ENCODE assay signal across 27 cellular contexts in genomic region chr17:64071111-64071510, GRCh38. TPM values are rescaled to one million over a fixed set of nuclear protein-coding genes. Genes with fewer than 3 reads are reported as not detected.
"Had no signal": no experiment of that assay in that cellular context is flagged by ENCODE, and none has a peak within 500 bp of the region (broad histone marks: within the 10 kb centered on the region; RNA-seq: fewer than 3 reads in every experiment).

No MANE protein-coding gene starts in this region.

- H3K4me2 ChIP-seq: SK-N-SH had no signal

- FAIRE-seq: astrocyte, TTC549 had no signal

- H3K27ac ChIP-seq: RWPE1, SJCRH30 had no signal

- ATAC-seq: activated CD8-positive, alpha-beta T cell treated with anti-CD3 and anti-CD28 coated beads for 36 hours; activated T-cell treated with anti-CD3 and anti-CD28 coated beads, Interleukin-2, amount 50 U/mL, for 72 hours; Panc1 had no signal

- H3K36me3 ChIP-seq: SJCRH30 had no signal

- H3K4me1 ChIP-seq: SJCRH30 had no signal

- H3K27me3 ChIP-seq: SJCRH30 had no signal

- H3K4me3 Mint-ChIP-seq: activated CD8-positive, alpha-beta T cell treated with anti-CD3 and anti-CD28 coated beads for 36 hours; activated naive CD4-positive, alpha-beta T cell treated with anti-CD3 and anti-CD28 coated beads, Interleukin-2, amount 50 U/mL, for 24 hours; activated T-cell treated with anti-CD3 and anti-CD28 coated beads, Interleukin-2, amount 50 U/mL, for 72 hours; brain; central memory CD8-positive, alpha-beta T cell had no signal

- H3K27me3 Mint-ChIP-seq: activated CD8-positive, alpha-beta T cell treated with anti-CD3 and anti-CD28 coated beads for 36 hours; activated naive CD4-positive, alpha-beta T cell treated with anti-CD3 and anti-CD28 coated beads, Interleukin-2, amount 50 U/mL, for 24 hours; brain; central memory CD8-positive, alpha-beta T cell had no signal

- DNase-seq: activated CD4-positive, CD25-positive, alpha-beta regulatory T cell; activated CD8-positive, alpha-beta memory T cell treated with anti-CD3 and anti-CD28 coated beads, Interleukin-2, amount 50 U/mL, for 4 hours; activated CD8-positive, alpha-beta T cell treated with anti-CD3 and anti-CD28 coated beads for 36 hours; activated naive CD4-positive, alpha-beta T cell; activated T-cell treated with anti-CD3 and anti-CD28 coated beads, Interleukin-2, amount 50 U/mL, for 72 hours; amygdala; Karpas-422; MM.1S; NCI-H1105; NCI-H1436; NCI-H1694 treated with DMSO at 0.1 percent for 48 hours; NCI-H2029 treated with DMSO at 0.1 percent for 48 hours; NCI-H510A treated with DMSO at 0.1 percent for 48 hours; NCI-H69; NK-92 treated with Interleukin-12 subunit alpha and Interleukin-12 subunit beta, amount 100 ng/mL, for 24 hours; OCI-M1; Right ventricle myocardium superior; SJCRH30; SK-N-SH; T1000 had no signal

- H3K9me3 ChIP-seq: SJCRH30, SK-N-SH had no signal

- H3K27ac Mint-ChIP-seq: activated CD8-positive, alpha-beta T cell treated with anti-CD3 and anti-CD28 coated beads for 36 hours; activated naive CD4-positive, alpha-beta T cell treated with anti-CD3 and anti-CD28 coated beads, Interleukin-2, amount 50 U/mL, for 24 hours; activated T-cell treated with anti-CD3 and anti-CD28 coated beads, Interleukin-2, amount 50 U/mL, for 72 hours; brain had no signal

- H3K4me3 ChIP-seq: SJCRH30 had no signal

RNA-seq across cellular contexts. Expression of gene ICAM2, which starts 50.7 kb away (rescaled TPM):
- total RNA-seq: astrocyte had no signal
